8 cellular contexts compared by ENCODE assay signal in the genomic region with DNA sequence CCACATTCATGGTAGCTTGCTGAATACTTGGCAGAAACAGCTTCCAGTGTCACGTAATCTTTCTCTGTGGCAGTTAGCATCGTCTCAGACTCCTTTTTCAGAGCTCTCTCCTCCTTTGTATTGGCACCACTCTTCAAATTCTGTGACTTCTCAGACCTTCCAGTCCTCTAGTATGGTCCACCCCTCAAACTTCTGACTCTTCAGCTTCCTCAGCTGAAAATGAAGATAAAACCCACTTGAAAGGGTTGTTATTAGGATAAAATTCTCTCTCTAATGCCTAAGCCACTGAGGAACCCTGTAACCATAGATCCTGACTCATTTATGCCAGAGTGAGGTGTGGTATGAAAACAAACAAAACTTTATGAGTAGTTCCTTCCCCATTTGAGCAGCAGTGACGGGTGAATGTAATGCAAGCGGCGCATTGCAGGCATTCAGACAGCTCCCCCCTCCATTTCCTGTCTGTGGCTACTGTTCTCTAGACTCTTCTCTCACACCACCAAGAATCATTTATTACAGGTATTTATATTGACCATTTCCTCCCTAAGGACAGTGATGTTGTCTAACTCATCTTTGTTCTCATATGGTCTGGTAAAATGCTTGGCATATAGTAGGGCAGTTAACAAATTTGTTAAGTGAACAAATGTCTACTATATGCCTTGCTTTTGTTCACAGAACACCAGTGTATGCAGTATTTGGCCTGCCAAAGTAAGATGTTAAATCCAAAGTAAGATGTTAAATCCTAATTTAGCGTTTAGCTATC. TPM values are rescaled to one million over a fixed set of nuclear protein-coding genes. Genes with fewer than 3 reads are reported as not detected.
DNase-seq lines count a peak whose midpoint lies in the region; ATAC-seq and TF ChIP-seq lines count a peak whose summit lies in the region.

No MANE protein-coding gene starts in this region.

- no peak overlapping the region for H3K27ac Mint-ChIP-seq in activated naive CD4-positive, alpha-beta T cell treated with anti-CD3 and anti-CD28 coated beads, Interleukin-2, amount 10 ng/mL, durations not matched to agents 7 days and 5 days

- peak; percentile 2 for DNase-seq in A673 (ENCODE audit: low spot score)
- DNase-seq in SJSA1 (ENCODE audit: low read depth in 1 of 2, low spot score in 2 of 2), result peak; percentile 82 to 84
- peak; percentile 66 for DNase-seq in activated naive CD4-positive, alpha-beta T cell treated with anti-CD3 and anti-CD28 coated beads, Interleukin-2, amount 10 ng/mL, durations not matched to agents 7 days and 5 days
- peak; percentile 24 for DNase-seq in iPS-NIHi11 (ENCODE audit: low spot score)
- peak; percentile 45 to 53 for DNase-seq in stimulated activated CD4-positive, alpha-beta T cell treated with anti-CD3 and anti-CD28 coated beads, Interleukin-15, amount 100 ng/mL, for 48 hours (ENCODE audit: low read depth in 2 of 2)
- no peak for DNase-seq in NCI-H345 (lab: John Stamatoyannopoulos, UW)

- H3K4me1 Mint-ChIP-seq in activated naive CD4-positive, alpha-beta T cell treated with anti-CD3 and anti-CD28 coated beads, Interleukin-2, amount 10 ng/mL, durations not matched to agents 7 days and 5 days, result peaks cover 14% of the 10 kb centered on the region

- H3K9me3 Mint-ChIP-seq in activated naive CD4-positive, alpha-beta T cell treated with anti-CD3 and anti-CD28 coated beads, Interleukin-2, amount 10 ng/mL, durations not matched to agents 7 days and 5 days, result no peaks in the 10 kb centered on the region

- BruUV-seq in A673 (replicated peaks; lab: Mats Ljungman, UMichigan), result no TSS peak

- peaks cover 2% of the 10 kb centered on the region for H3K36me3 Mint-ChIP-seq in activated naive CD4-positive, alpha-beta T cell treated with anti-CD3 and anti-CD28 coated beads, Interleukin-2, amount 10 ng/mL, durations not matched to agents 7 days and 5 days

- H3K27ac ChIP-seq in A673 (ENCODE audit: low read depth, low read length, poor library complexity, severe bottlenecking) (no peak overlapping the region), SJSA1 (peak overlapping the region; percentile 61)

- H3K36me3 ChIP-seq in A673 (ENCODE audit: insufficient read depth, low read length, poor library complexity, severe bottlenecking) (no peaks in the 10 kb centered on the region), SJSA1 (no peaks in the 10 kb centered on the region)

- no peak for TF ChIP-seq CTCF in A673 (conservative IDR thresholded peaks at IDR 0.05; ENCODE audit: low read depth, low read length)

- CTCF ChIA-PET in A673 (lab: Charles Lee), result no interaction called here
- CTCF ChIA-PET in activated naive CD4-positive, alpha-beta T cell treated with anti-CD3 and anti-CD28 coated beads, Interleukin-2, amount 10 ng/mL, durations not matched to agents 7 days and 5 days (lab: Charles Lee), result interaction anchor here (1.0 to 1.6 kb wide), 3 partner anchors 12 to 230 kb away, joined by 3 to 10 read pairs (median 5); no protein-coding TSS in a partner anchor

- ATAC-seq in GM19043 (IDR thresholded peaks at IDR 0.05; ENCODE audit: low read depth, unreplicated experiment) (peak; percentile 96), HG03159 (IDR thresholded peaks at IDR 0.05; ENCODE audit: unreplicated experiment) (peak; percentile 99)

- H3K9me3 ChIP-seq in A673 (ENCODE audit: low read depth, low read length, poor library complexity, severe bottlenecking), result no peaks in the 10 kb centered on the region
- H3K9me3 ChIP-seq in SJSA1 (replicated peaks), result no peaks in the 10 kb centered on the region

- H3K27me3 Mint-ChIP-seq in activated naive CD4-positive, alpha-beta T cell treated with anti-CD3 and anti-CD28 coated beads, Interleukin-2, amount 10 ng/mL, durations not matched to agents 7 days and 5 days, result no peaks in the 10 kb centered on the region

- POLR2A ChIA-PET in A673 (lab: Charles Lee; ENCODE audit: low non-redundant PET), result no interaction called here

- intact Hi-C loops in A673 (cut with micrococcal nuclease; ENCODE audit: unreplicated experiment), result no loop called here

- peaks cover 4% of the 10 kb centered on the region for H3K4me1 ChIP-seq in A673 (ENCODE audit: insufficient read depth, low read length, poor library complexity, severe bottlenecking)
- peaks cover 40% of the 10 kb centered on the region for H3K4me1 ChIP-seq in SJSA1 (replicated peaks)

- H3K27me3 ChIP-seq in A673 (replicated peaks; ENCODE audit: insufficient read depth, low read depth, low read length, poor library complexity) (no peaks in the 10 kb centered on the region), SJSA1 (replicated peaks) (no peaks in the 10 kb centered on the region)

- H3K4me3 ChIP-seq in A673 (ENCODE audit: low read depth, low read length, poor library complexity, severe bottlenecking) (no peak overlapping the region), SJSA1 (peak overlapping the region; percentile 9; the same call in 1 of the 2 replicates)

- no peak overlapping the region for H3K4me3 Mint-ChIP-seq in activated naive CD4-positive, alpha-beta T cell treated with anti-CD3 and anti-CD28 coated beads, Interleukin-2, amount 10 ng/mL, durations not matched to agents 7 days and 5 days

RNA-seq across cellular contexts. Expression of gene GALNT1, which starts 35.3 kb away (rescaled TPM):
- total RNA-seq in A673 (2021), result 25.6 and 30.7 TPM in 2 replicates
- total RNA-seq in SJSA1 (2014; rRNA removed; shearing (Covaris generic)), result 117 and 121 TPM in 2 replicates
